ENCODE assay signal across 8 cellular contexts in the genomic region with DNA sequence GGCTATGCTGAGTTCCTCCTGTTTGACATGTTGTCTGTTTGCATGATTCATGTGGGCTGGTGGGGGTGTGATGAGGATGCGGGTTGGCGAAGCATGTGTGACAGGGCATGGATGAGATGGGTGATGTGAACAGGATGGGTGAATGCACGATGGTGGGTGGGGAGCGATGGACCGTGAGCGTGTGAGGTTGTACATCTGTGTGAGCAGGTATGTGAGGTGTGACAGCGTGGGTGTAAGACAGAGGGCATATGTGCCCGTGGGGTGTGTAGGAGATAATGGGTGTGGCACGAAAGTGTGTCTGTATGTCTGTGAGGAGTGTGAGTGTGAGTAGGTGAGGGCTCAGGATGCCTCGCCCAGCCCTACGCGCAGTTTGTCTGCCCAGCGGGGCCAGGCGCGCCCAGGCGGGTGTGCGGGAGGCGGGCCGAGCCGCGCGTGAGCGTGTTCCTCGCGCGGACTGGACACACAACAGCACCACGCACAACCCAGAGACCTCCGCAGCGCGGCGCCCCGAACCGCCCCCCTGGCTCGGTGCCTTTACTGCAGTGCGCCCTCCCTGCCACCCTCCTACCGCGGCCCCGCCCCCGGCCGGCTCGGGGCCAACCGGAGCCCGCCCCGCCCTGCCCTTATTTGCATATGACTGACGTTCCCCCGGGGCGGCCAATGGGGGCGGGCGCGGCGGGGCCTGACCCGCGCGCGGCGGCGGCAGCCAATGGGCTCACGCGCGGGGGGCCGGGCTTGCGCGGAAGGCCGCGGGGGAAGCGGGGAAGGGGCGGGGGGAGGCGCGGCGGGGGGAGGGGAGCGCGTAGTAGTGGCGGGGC. TPM values are rescaled to one million over a fixed set of nuclear protein-coding genes. Genes with fewer than 3 reads are reported as not detected.
DNase-seq lines count a peak whose midpoint lies in the region; ATAC-seq and TF ChIP-seq lines count a peak whose summit lies in the region.

No MANE protein-coding gene starts in this region.

- H3K4me3 ChIP-seq in adrenal gland (peak overlapping the region in 2 of 4 donors; percentile 38 to 89), left ventricle myocardium inferior (peak overlapping the region; percentile 74), prostate gland (peak overlapping the region; percentile 54 to 72), upper lobe of right lung (peak overlapping the region; percentile 52)

- H3K4me1 ChIP-seq in adrenal gland (replicated peaks in 1 of 2): peaks cover 60 to 64% of the 10 kb centered on the region in 2 donors
- H3K4me1 ChIP-seq in left ventricle myocardium inferior: peaks cover 78% of the 10 kb centered on the region
- peaks cover 46% of the 10 kb centered on the region for H3K4me1 ChIP-seq in prostate gland (replicated peaks)
- H3K4me1 ChIP-seq in upper lobe of right lung: peaks cover 54% of the 10 kb centered on the region

- H3K27ac ChIP-seq in adrenal gland (peak overlapping the region; percentile 49 to 100 (median 87)), left ventricle myocardium inferior (replicated peaks) (peak overlapping the region; percentile 98), prostate gland (peak overlapping the region; percentile 91 to 98), upper lobe of right lung (peak overlapping the region; percentile 80)

- peak; percentile 48 for ATAC-seq in HG02678 (IDR thresholded peaks at IDR 0.05; ENCODE audit: unreplicated experiment)
- peak; percentile 83 for ATAC-seq in upper lobe of right lung

- 1 to 6% (median 2%) methylated on average over 14 to 69 of the region's 73 CpGs for WGBS in adrenal gland, 4 donors
- WGBS in prostate gland: 2% methylated on average over 42 of the region's 73 CpGs

- TF ChIP-seq CTCF in GM12872 (IDR thresholded peaks at IDR 0.05; ENCODE audit: insufficient read depth, low read depth, low read length) (0 out of 3 replicates have a peak, but pooled peaks have one; percentile 10), adrenal gland (IDR thresholded peaks at IDR 0.05) (no peak), left ventricle myocardium inferior (IDR thresholded peaks at IDR 0.05; ENCODE audit: borderline replicate concordance) (no peak), prostate gland (IDR thresholded peaks at IDR 0.05) (peak in 2 of 4 experiments; percentile 12 to 29), upper lobe of right lung (IDR thresholded peaks at IDR 0.05) (no peak)

- H3K27me3 ChIP-seq in adrenal gland: no peaks in the 10 kb centered on the region
- H3K27me3 ChIP-seq in left ventricle myocardium inferior (ENCODE audit: low read depth): no peaks in the 10 kb centered on the region
- H3K27me3 ChIP-seq in prostate gland (replicated peaks; ENCODE audit: insufficient read depth): no peaks in the 10 kb centered on the region
- no peaks in the 10 kb centered on the region for H3K27me3 ChIP-seq in upper lobe of right lung

- DNase-seq in NCI-H1105 treated with DMSO at 0.1 percent for 48 hours (lab: John Stamatoyannopoulos, UW) (peak; percentile 88), SW 1271 (lab: John Stamatoyannopoulos, UW) (peak; percentile 49 to 79), adrenal gland (peak; percentile 96 to 98 (median 97)), left ventricle myocardium inferior (peak; percentile 98), prostate gland (ENCODE audit: low spot score) (peak; percentile 96), upper lobe of right lung (peak; percentile 98)

- peak; percentile 34 to 48 for TF ChIP-seq POLR2A in adrenal gland (IDR thresholded peaks at IDR 0.05)
- TF ChIP-seq POLR2A in prostate gland (IDR thresholded peaks at IDR 0.05): peak; percentile 98

- H3K36me3 ChIP-seq in adrenal gland (replicated peaks in 1 of 2) (peaks cover 0 to 16% of the 10 kb centered on the region in 2 donors), left ventricle myocardium inferior (peaks cover 18% of the 10 kb centered on the region), prostate gland (peaks cover 0 to 4% of the 10 kb centered on the region in 2 donors), upper lobe of right lung (peaks cover 17% of the 10 kb centered on the region)

- intact Hi-C loops in adrenal gland (cut with DNase I): no loop called here
- intact Hi-C loops in left ventricle myocardium inferior (cut with micrococcal nuclease): loop anchor here (5.0 kb wide), 1 partner anchor 41 kb away; the partner anchor contains the start of gene GSK3A
- intact Hi-C loops in prostate gland (cut with DNase I): loop anchor here (1.0 to 2.0 kb wide), 2 partner anchors 15 to 29 kb away; partner anchors contain the start of gene CIC
- intact Hi-C loops in upper lobe of right lung (cut with DNase I): no loop called here

- H3K9me3 ChIP-seq in adrenal gland (replicated peaks in 1 of 3) (no peaks in the 10 kb centered on the region), left ventricle myocardium inferior (replicated peaks) (no peaks in the 10 kb centered on the region), prostate gland (no peaks in the 10 kb centered on the region), upper lobe of right lung (no peaks in the 10 kb centered on the region)

RNA-seq across cellular contexts. Expression of gene CIC, which starts 14.4 kb away (rescaled TPM):
- 100 to 1,000 TPM in 1 of 8 donors, 10 to 100 TPM in 7; 48.7 to 119 (median 72.7) TPM for total RNA-seq in adrenal gland
- polyA plus RNA-seq in adrenal gland: 100 to 1,000 TPM in 1 of 3 donors, 10 to 100 TPM in 2; 13.3 to 171 (median 61.7) TPM
- total RNA-seq in left ventricle myocardium inferior: 33.3 TPM
- total RNA-seq in prostate gland: 100 to 1,000 TPM in 1 of 2 donors, 10 to 100 TPM in 1; 64.6 to 145 TPM
- total RNA-seq in upper lobe of right lung: 76.7 TPM

RNA-seq across cellular contexts. Expression of gene PRR19, which starts 18.5 kb away (rescaled TPM):
- total RNA-seq in adrenal gland (1 to 10 TPM in 7 of 8 donors, under 1 TPM in 1; 0.78 to 2.5 (median 1.6) TPM), left ventricle myocardium inferior (not detected), prostate gland (1 to 10 TPM in 1 of 2 donors, under 1 TPM in 1; 0.32 to 8.4 TPM), upper lobe of right lung (0.52 TPM)
- polyA plus RNA-seq in adrenal gland: 1 to 10 TPM in 2 of 3 donors, under 1 TPM in 1; 0.51 to 2.3 (median 1.2) TPM

RNA-seq across cellular contexts. Expression of gene PAFAH1B3, which starts 19.0 kb away (rescaled TPM):
- total RNA-seq in adrenal gland (10 to 100 TPM; 22.7 to 41.3 (median 33.4) TPM), left ventricle myocardium inferior (2.1 TPM), prostate gland (10 to 100 TPM; 36.6 to 48.5 TPM), upper lobe of right lung (13.2 TPM)
- 10 to 100 TPM; 15.9 to 56.4 (median 37.0) TPM for polyA plus RNA-seq in adrenal gland

RNA-seq across cellular contexts. Expression of gene ERF, which starts 28.5 kb away (rescaled TPM):
- 10 to 100 TPM; 27.0 to 71.2 (median 55.1) TPM for total RNA-seq in adrenal gland
- 100 to 1,000 TPM in 1 of 3 donors, 10 to 100 TPM in 2; 14.3 to 147 (median 44.1) TPM for polyA plus RNA-seq in adrenal gland
- total RNA-seq in left ventricle myocardium inferior: 33.5 TPM
- 100 to 1,000 TPM in 1 of 2 donors, 10 to 100 TPM in 1; 33.9 to 121 TPM for total RNA-seq in prostate gland
- total RNA-seq in upper lobe of right lung: 53.9 TPM

RNA-seq across cellular contexts. Expression of gene TMEM145, which starts 29.7 kb away (rescaled TPM):
- 1 to 10 TPM in 5 of 8 donors, not detected in 3; 2.3 to 5.9 (median 2.8) TPM for total RNA-seq in adrenal gland
- 10 to 100 TPM in 1 of 3 donors, 1 to 10 TPM in 2; 4.5 to 31.7 (median 5.4) TPM for polyA plus RNA-seq in adrenal gland
- total RNA-seq in left ventricle myocardium inferior: 0.36 TPM
- under 1 TPM in 1 of 2 donors, not detected in 1; 0.85 TPM for total RNA-seq in prostate gland
- 0.35 TPM for total RNA-seq in upper lobe of right lung

Comparison
In these comparisons a context has a peak if more than half of its experiments do, and no peak if none do; other contexts are left out.
1. intact Hi-C loops: an anchor here in left ventricle myocardium inferior (5.0 kb wide) and prostate gland (1.0 to 2.0 kb wide); none called in adrenal gland and upper lobe of right lung.